Comparison of ENCODE assay signal across 8 cellular contexts in the genomic region with DNA sequence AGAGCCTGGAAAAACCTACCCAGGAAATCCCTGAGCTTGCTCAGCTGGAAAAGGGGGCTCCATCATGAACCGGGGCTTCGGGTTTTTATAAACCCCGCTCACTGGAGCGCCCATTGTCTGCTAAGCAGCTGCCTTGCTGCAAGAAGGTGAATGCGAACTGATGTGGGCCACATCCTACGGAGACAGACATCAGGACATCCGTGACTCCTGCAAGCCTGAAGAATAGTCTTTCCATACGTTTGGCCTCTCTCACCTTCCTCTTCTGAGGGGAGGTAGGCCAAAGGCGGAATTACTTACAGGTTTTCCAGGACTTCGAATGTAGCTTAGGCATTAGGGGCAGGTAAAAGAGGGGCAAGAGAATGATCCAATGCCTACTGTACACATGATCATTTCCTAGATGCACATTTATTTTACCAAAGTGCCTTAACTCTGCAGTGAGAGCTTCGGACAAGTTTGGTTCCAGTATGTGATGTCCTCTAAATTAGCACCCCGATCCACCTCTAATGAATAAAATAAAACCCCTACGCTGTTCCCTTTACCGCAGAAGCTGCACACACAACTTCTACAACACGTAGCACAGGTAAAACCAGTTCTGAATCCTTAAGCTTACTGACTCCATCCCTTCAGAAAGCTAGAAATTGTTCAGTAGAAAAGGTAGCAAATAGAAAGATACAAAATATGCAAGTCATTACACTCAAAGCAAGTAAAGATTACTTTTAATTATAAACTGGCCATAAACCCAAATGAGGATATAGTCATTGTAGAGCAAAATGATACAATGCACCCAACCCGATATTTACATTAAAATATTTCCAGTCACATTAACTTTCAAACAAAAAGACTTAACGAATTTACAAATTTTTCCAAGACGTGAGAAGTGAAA. TPM values are rescaled to one million over a fixed set of nuclear protein-coding genes. Genes with fewer than 3 reads are reported as not detected.
DNase-seq lines count a peak whose midpoint lies in the region; ATAC-seq and TF ChIP-seq lines count a peak whose summit lies in the region.

No MANE protein-coding gene starts in this region.

- no peaks in the 10 kb centered on the region for H3K9me3 ChIP-seq in T-helper 17 cell (ENCODE audit: control insufficient read depth, low read length, poor library complexity, severe bottlenecking)
- H3K9me3 ChIP-seq in skeletal muscle tissue (ENCODE audit: control insufficient read depth in 3 of 3, low read length in 3 of 3), result no peaks in the 10 kb centered on the region

- H3K36me3 Mint-ChIP-seq in T-helper 17 cell (ENCODE audit: low read depth) (no peaks in the 10 kb centered on the region), glutamatergic neuron (ENCODE audit: unreplicated experiment) (no peaks in the 10 kb centered on the region)

- peak overlapping the region; percentile 79 for H3K4me3 Mint-ChIP-seq in T-helper 17 cell
- H3K4me3 Mint-ChIP-seq in glutamatergic neuron (ENCODE audit: unreplicated experiment), result peak overlapping the region; percentile 90

- H3K4me1 Mint-ChIP-seq in T-helper 17 cell, result peaks cover 2% of the 10 kb centered on the region
- H3K4me1 Mint-ChIP-seq in glutamatergic neuron (ENCODE audit: low read depth, unreplicated experiment), result peaks cover 14% of the 10 kb centered on the region

- H3K9me3 Mint-ChIP-seq in glutamatergic neuron (ENCODE audit: unreplicated experiment), result peaks cover 5% of the 10 kb centered on the region

- DNase-seq in NCI-H510A treated with DMSO at 0.1 percent for 48 hours (lab: John Stamatoyannopoulos, UW), result peak; percentile 60
- DNase-seq in NCI-H510A (lab: John Stamatoyannopoulos, UW), result no peak
- no peak for DNase-seq in T-helper 17 cell
- no peak for DNase-seq in glutamatergic neuron
- DNase-seq in KG1 (lab: John Stamatoyannopoulos, UW), result no peak
- DNase-seq in MV-4-11 (lab: John Stamatoyannopoulos, UW), result no peak

- peak overlapping the region; percentile 66 to 76 (median 69) for H3K9ac ChIP-seq in skeletal muscle tissue (ENCODE audit: low read depth in 1 of 3, low read length in 3 of 3)

- peak overlapping the region; percentile 67 for H3K27ac ChIP-seq in skeletal muscle tissue (ENCODE audit: low read depth, low read length)

- H3K4me1 ChIP-seq in skeletal muscle tissue (ENCODE audit: control insufficient read depth in 3 of 3, insufficient read depth in 3 of 3, low read length in 3 of 3), result peaks cover 36 to 38% (median 36%) of the 10 kb centered on the region in 3 donors

- no peak for ATAC-seq in T-helper 17 cell
- ATAC-seq in HG03442 (IDR thresholded peaks at IDR 0.05; ENCODE audit: unreplicated experiment), result no peak

- peaks cover 0 to 7% (median 0%) of the 10 kb centered on the region in 3 donors for H3K36me3 ChIP-seq in skeletal muscle tissue (ENCODE audit: control insufficient read depth in 3 of 3, insufficient read depth in 3 of 3, low read length in 3 of 3)

- no peak for TF ChIP-seq CTCF in glutamatergic neuron (IDR thresholded peaks at IDR 0.05; ENCODE audit: partially characterized antibody, unreplicated experiment)

- no peaks in the 10 kb centered on the region for H3K27me3 ChIP-seq in skeletal muscle tissue (ENCODE audit: control insufficient read depth in 3 of 3, insufficient read depth in 3 of 3, low read length in 3 of 3)

- H3K27me3 Mint-ChIP-seq in T-helper 17 cell (peaks cover 40% of the 10 kb centered on the region), glutamatergic neuron (ENCODE audit: unreplicated experiment) (no peaks in the 10 kb centered on the region)

- peak overlapping the region; percentile 72 to 77 (median 76) for H3K4me3 ChIP-seq in skeletal muscle tissue (ENCODE audit: low read length in 3 of 3)

- H3K27ac Mint-ChIP-seq in T-helper 17 cell (no peak overlapping the region), glutamatergic neuron (ENCODE audit: unreplicated experiment) (peak overlapping the region; percentile 85)

RNA-seq across cellular contexts. Expression of gene SORT1, which starts 0.9 kb away (rescaled TPM):
- 1 to 10 TPM in 1 of 2 donors, under 1 TPM in 1; 0.57 to 2.6 TPM for total RNA-seq in T-helper 17 cell
- 53.2 TPM for total RNA-seq in glutamatergic neuron (ENCODE audit: unreplicated experiment)
- total RNA-seq in skeletal muscle tissue, result 22.4 TPM

RNA-seq across cellular contexts. Expression of gene PSMA5, which starts 27.7 kb away (rescaled TPM):
- total RNA-seq in T-helper 17 cell (10 to 100 TPM; 48.6 to 53.1 TPM), glutamatergic neuron (ENCODE audit: unreplicated experiment) (54.0 TPM), skeletal muscle tissue (28.2 TPM)
